28 cellular contexts compared by ENCODE assay signal in genomic region chr9:76354221-76354620, GRCh38.
"Had no signal": no experiment of that assay in that cellular context is flagged by ENCODE, and none has a peak within 500 bp of the region (broad histone marks: within the 10 kb centered on the region; RNA-seq: fewer than 3 reads in every experiment).

No MANE protein-coding gene starts in this region.

- H3K27ac Mint-ChIP-seq: dendritic cell treated with granulocyte-macrophage colony-stimulating factor and Interleukin-4, amounts not matched to agents 40 ng/mL and 50 ng/mL, for 4 days; effector memory CD8-positive, alpha-beta T cell; endodermal cell had no signal

- H3K4me1 ChIP-seq: colonic mucosa, esophagus muscularis mucosa, esophagus squamous epithelium, foreskin keratinocyte, gastroesophageal sphincter had no signal

- H3K4me3 Mint-ChIP-seq: dendritic cell treated with granulocyte-macrophage colony-stimulating factor and Interleukin-4, amounts not matched to agents 40 ng/mL and 50 ng/mL, for 4 days; effector memory CD8-positive, alpha-beta T cell; endodermal cell had no signal

- ATAC-seq: effector memory CD8-positive, alpha-beta T cell; esophagus mucosa; foreskin keratinocyte; gastroesophageal sphincter; heart left ventricle; heart right ventricle had no signal

- H3K36me3 ChIP-seq: colonic mucosa, esophagus muscularis mucosa, esophagus squamous epithelium, gastroesophageal sphincter, heart left ventricle, heart right ventricle had no signal

- H3K9me3 ChIP-seq: colonic mucosa, esophagus muscularis mucosa, esophagus squamous epithelium, gastroesophageal sphincter, heart left ventricle, heart right ventricle had no signal

- DNase-seq: colonic mucosa; cortex of kidney; dermis blood vessel endothelial cell; dorsolateral prefrontal cortex; effector CD4-positive, alpha-beta T cell; effector CD8-positive, alpha-beta T cell; effector memory CD4-positive, alpha-beta T cell; effector memory CD8-positive, alpha-beta T cell; endodermal cell; erythroblast; esophagus squamous epithelium; foreskin fibroblast; foreskin keratinocyte; foreskin melanocyte; glutamatergic neuron; head of caudate nucleus; heart left ventricle; heart right ventricle had no signal

- H3K9me3 Mint-ChIP-seq: dendritic cell treated with granulocyte-macrophage colony-stimulating factor and Interleukin-4, amounts not matched to agents 40 ng/mL and 50 ng/mL, for 4 days; effector memory CD8-positive, alpha-beta T cell; endodermal cell had no signal

- H3K4me3 ChIP-seq: colonic mucosa, coronary artery, dorsolateral prefrontal cortex, esophagus muscularis mucosa, esophagus squamous epithelium, gastroesophageal sphincter, heart left ventricle, heart right ventricle had no signal

- FAIRE-seq: colon, endometrium, endothelial cell of umbilical vein, frontal cortex had no signal

- H3K27me3 ChIP-seq: colonic mucosa, dorsolateral prefrontal cortex, esophagus muscularis mucosa, foreskin keratinocyte, heart left ventricle, heart right ventricle had no signal

- H3K27ac ChIP-seq: colonic mucosa, coronary artery, dorsolateral prefrontal cortex, epithelial cell of prostate, esophagus muscularis mucosa, esophagus squamous epithelium, foreskin keratinocyte, gastroesophageal sphincter, heart left ventricle, heart right ventricle had no signal
